ENCODE assay signal across 26 cellular contexts in the genomic region with DNA sequence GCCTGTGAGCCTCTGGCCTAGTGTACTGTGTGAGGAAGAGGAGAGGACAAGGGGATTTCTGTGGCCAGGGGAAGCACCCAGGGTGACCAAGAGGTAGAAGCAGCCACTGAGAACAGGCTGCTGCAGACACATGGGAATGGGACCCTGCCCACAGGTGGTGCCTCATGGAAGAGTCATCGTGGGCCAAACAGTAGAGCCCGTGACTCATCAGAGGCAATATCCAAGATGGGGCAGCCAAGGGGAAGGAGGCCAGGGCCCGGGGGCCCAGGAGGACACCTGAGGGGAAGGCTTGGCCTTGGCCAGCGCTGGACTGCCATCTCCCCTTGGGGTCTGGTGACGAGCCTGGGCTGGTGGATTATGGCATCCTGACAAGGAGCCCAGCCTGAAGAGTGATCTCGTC.
A peak's percentile ranks its signal among the peaks of the same experiment; 100 is the strongest.
DNase-seq lines count a peak whose midpoint lies in the region; ATAC-seq and TF ChIP-seq lines count a peak whose summit lies in the region.
"Had no signal": no experiment of that assay in that cellular context is flagged by ENCODE, and none has a peak within 500 bp of the region (broad histone marks: within the 10 kb centered on the region; RNA-seq: fewer than 3 reads in every experiment).

No MANE protein-coding gene starts in this region.

- H3K4me3 ChIP-seq in breast epithelium (no peak overlapping the region), aorta (ENCODE audit: low read length in 2 of 2) (no peak overlapping the region), thyroid gland (replicated peaks in 1 of 3) (no peak overlapping the region)
- H3K4me3 ChIP-seq: A549, adrenal gland, body of pancreas, hepatocyte, skin epidermis, testis, uterus had no signal

- H3K4me3 Mint-ChIP-seq in MCF 10A (ENCODE audit: unreplicated experiment): no peak overlapping the region
- no peak overlapping the region for H3K4me3 Mint-ChIP-seq in activated T-helper 17 cell treated with anti-CD3 and anti-CD28 coated beads, Interleukin-2, amount 50 U/mL, for 72 hours
- H3K4me3 Mint-ChIP-seq: activated CD4-positive, alpha-beta T cell treated with anti-CD3 and anti-CD28 coated beads, Interleukin-2, amount 10 ng/mL, durations not matched to agents 24 days and 14 days; CD4-positive, alpha-beta T cell; nephron progenitor cell; T-cell had no signal

- CTCF ChIA-PET in MCF 10A (lab: Yijun Ruan, JAX): no interaction called here

- no peak overlapping the region for H3K27ac Mint-ChIP-seq in MCF 10A (ENCODE audit: low read depth, unreplicated experiment)
- peak overlapping the region; percentile 28 for H3K27ac Mint-ChIP-seq in activated T-helper 17 cell treated with anti-CD3 and anti-CD28 coated beads, Interleukin-2, amount 50 U/mL, for 72 hours
- H3K27ac Mint-ChIP-seq: activated CD4-positive, alpha-beta T cell treated with anti-CD3 and anti-CD28 coated beads, Interleukin-2, amount 10 ng/mL, durations not matched to agents 24 days and 14 days; CD4-positive, alpha-beta T cell; T-cell had no signal

- no TSS peak for BruUV-seq in MCF 10A (replicated peaks; lab: Mats Ljungman, UMichigan)

- ATAC-seq in activated T-helper 17 cell treated with anti-CD3 and anti-CD28 coated beads, Interleukin-2, amount 50 U/mL, for 72 hours (replicated peaks): peak; percentile 55
- ATAC-seq in aorta (ENCODE audit: low FRiP score): peak; percentile 19
- no peak for ATAC-seq in GM18868 (IDR thresholded peaks at IDR 0.05; ENCODE audit: unreplicated experiment)
- ATAC-seq: A549, body of pancreas, left cardiac atrium, T-cell had no signal

- H3K36me3 Mint-ChIP-seq in MCF 10A (ENCODE audit: insufficient read depth, unreplicated experiment): no peaks in the 10 kb centered on the region
- no peaks in the 10 kb centered on the region for H3K36me3 Mint-ChIP-seq in activated T-helper 17 cell treated with anti-CD3 and anti-CD28 coated beads, Interleukin-2, amount 50 U/mL, for 72 hours (ENCODE audit: low read depth)

- H3K9me3 ChIP-seq in breast epithelium: no peaks in the 10 kb centered on the region
- H3K9me3 ChIP-seq in aorta (ENCODE audit: control insufficient read depth, low read length): no peaks in the 10 kb centered on the region
- H3K9me3 ChIP-seq in thyroid gland: no peaks in the 10 kb centered on the region
- H3K9me3 ChIP-seq: adrenal gland, body of pancreas, testis, uterus had no signal

- H3K4me1 Mint-ChIP-seq in MCF 10A (ENCODE audit: insufficient read depth, unreplicated experiment): peaks cover 5% of the 10 kb centered on the region
- H3K4me1 Mint-ChIP-seq in activated T-helper 17 cell treated with anti-CD3 and anti-CD28 coated beads, Interleukin-2, amount 50 U/mL, for 72 hours: no peaks in the 10 kb centered on the region
- H3K4me1 Mint-ChIP-seq: activated CD4-positive, alpha-beta T cell treated with anti-CD3 and anti-CD28 coated beads, Interleukin-2, amount 10 ng/mL, durations not matched to agents 24 days and 14 days; T-cell had no signal

- H3K36me3 ChIP-seq in breast epithelium (no peaks in the 10 kb centered on the region), aorta (ENCODE audit: control insufficient read depth in 1 of 2, insufficient read depth in 2 of 2, low read length in 1 of 2) (no peaks in the 10 kb centered on the region), thyroid gland (no peaks in the 10 kb centered on the region)
- H3K36me3 ChIP-seq: adrenal gland, uterus had no signal

- DNase-seq in MCF 10A (ENCODE audit: unreplicated experiment) (peak; percentile 28), breast epithelium (ENCODE audit: low spot score in 2 of 2) (no peak), kidney tubule cell (ENCODE audit: low spot score) (peak; percentile 15), aorta (no peak), NCI-H1092 (lab: John Stamatoyannopoulos, UW) (no peak), thyroid gland (no peak)
- DNase-seq: activated CD4-positive, alpha-beta T cell treated with anti-CD3 and anti-CD28 coated beads, Interleukin-2, amount 10 ng/mL, durations not matched to agents 24 days and 14 days; activated gamma-delta T cell treated with Interleukin-2 at 50 U/mL for 16 hours; adrenal gland; AML-193; body of pancreas; CD4-positive, alpha-beta T cell; DND-41; Kasumi-1; left cardiac atrium; NCI-H748 treated with DMSO at 0.1 percent for 48 hours; nephron progenitor cell; stimulated activated naive CD4-positive, alpha-beta T cell treated with Interleukin-2 at 50 U/mL for 16 hours; T-cell; testis; uterus had no signal

- H3K4me1 ChIP-seq in breast epithelium (no peaks in the 10 kb centered on the region), aorta (ENCODE audit: control insufficient read depth in 1 of 2, insufficient read depth in 2 of 2, low read length in 2 of 2) (no peaks in the 10 kb centered on the region), thyroid gland (no peaks in the 10 kb centered on the region)
- H3K4me1 ChIP-seq: A549, adrenal gland, body of pancreas, testis, uterus had no signal

- no peak for TF ChIP-seq CTCF in MCF 10A (IDR thresholded peaks at IDR 0.05; ENCODE audit: unreplicated experiment)
- TF ChIP-seq CTCF in breast epithelium (IDR thresholded peaks at IDR 0.05): no peak
- TF ChIP-seq CTCF in thyroid gland (IDR thresholded peaks at IDR 0.05): no peak

- peaks cover 5% of the 10 kb centered on the region for H3K9me3 Mint-ChIP-seq in MCF 10A (ENCODE audit: unreplicated experiment)
- no peaks in the 10 kb centered on the region for H3K9me3 Mint-ChIP-seq in activated T-helper 17 cell treated with anti-CD3 and anti-CD28 coated beads, Interleukin-2, amount 50 U/mL, for 72 hours
- H3K9me3 Mint-ChIP-seq: activated CD4-positive, alpha-beta T cell treated with anti-CD3 and anti-CD28 coated beads, Interleukin-2, amount 10 ng/mL, durations not matched to agents 24 days and 14 days; CD4-positive, alpha-beta T cell had no signal

- H3K27me3 ChIP-seq in breast epithelium (no peaks in the 10 kb centered on the region), aorta (ENCODE audit: control insufficient read depth in 1 of 2, insufficient read depth in 2 of 2, low read length in 1 of 2) (no peaks in the 10 kb centered on the region), thyroid gland (no peaks in the 10 kb centered on the region)
- H3K27me3 ChIP-seq: adrenal gland, body of pancreas, hepatocyte, testis, uterus had no signal

- WGBS in aorta, 2 donors: 87 to 91% methylated on average over 6 of the region's 6 CpGs
- WGBS in thyroid gland, 2 donors: 84 to 91% methylated on average over 5 to 6 of the region's 6 CpGs

- H3K27ac ChIP-seq in breast epithelium (no peak overlapping the region), aorta (ENCODE audit: low read depth in 1 of 2, low read length in 2 of 2) (no peak overlapping the region), thyroid gland (no peak overlapping the region)
- H3K27ac ChIP-seq: A549, adrenal gland, body of pancreas, hepatocyte, skin epidermis, testis, uterus had no signal

- H3K27me3 Mint-ChIP-seq in MCF 10A (ENCODE audit: insufficient read depth, unreplicated experiment): no peaks in the 10 kb centered on the region
- no peaks in the 10 kb centered on the region for H3K27me3 Mint-ChIP-seq in activated T-helper 17 cell treated with anti-CD3 and anti-CD28 coated beads, Interleukin-2, amount 50 U/mL, for 72 hours
- H3K27me3 Mint-ChIP-seq: CD4-positive, alpha-beta T cell; T-cell had no signal

- POLR2A ChIA-PET in MCF 10A (lab: Yijun Ruan, JAX): no interaction called here

- TF ChIP-seq POLR2A in breast epithelium (IDR thresholded peaks at IDR 0.05): no peak
- no peak for TF ChIP-seq POLR2A in thyroid gland (IDR thresholded peaks at IDR 0.05)

- intact Hi-C loops in MCF 10A (cut with micrococcal nuclease) (no loop called here), breast epithelium (cut with DNase I; ENCODE audit: low total_unique reads) (no loop called here), aorta (cut with DNase I) (no loop called here), thyroid gland (cut with DNase I) (no loop called here)

Comparison
In these comparisons a context has a peak if more than half of its experiments do, and no peak if none do; other contexts are left out.
1. DNase-seq: peak in MCF 10A (single experiment) and kidney tubule cell (single experiment); none in breast epithelium (0 of 2), aorta (0 of 2), NCI-H1092 (single experiment) and thyroid gland (0 of 2).